In genomic region chr7:20172736-20173334, GRCh38 we compare ENCODE assay signal across 8 cellular contexts. TPM values are rescaled to one million over a fixed set of nuclear protein-coding genes. Genes with fewer than 3 reads are reported as not detected.
DNase-seq lines count a peak whose midpoint lies in the region; ATAC-seq and TF ChIP-seq lines count a peak whose summit lies in the region.

No MANE protein-coding gene starts in this region.

- no peaks in the 10 kb centered on the region for H3K27me3 Mint-ChIP-seq in activated T-cell treated with anti-CD3 and anti-CD28 coated beads, Interleukin-2, amount 50 U/mL, for 24 hours
- no peaks in the 10 kb centered on the region for H3K27me3 Mint-ChIP-seq in activated T-cell treated with anti-CD3 and anti-CD28 coated beads, Interleukin-2, amount 50 U/mL, for 4 hours (ENCODE audit: low read depth)
- H3K27me3 Mint-ChIP-seq in MCF 10A (ENCODE audit: insufficient read depth, unreplicated experiment) = no peaks in the 10 kb centered on the region

- intact Hi-C loops in MCF 10A (cut with micrococcal nuclease) (loop anchor here (1.0 to 10.0 kb wide), 6 partner anchors 136 to 426 kb away; no protein-coding TSS in a partner anchor), lower lobe of right lung (cut with DNase I) (no loop called here)

- ATAC-seq in activated T-cell treated with anti-CD3 and anti-CD28 coated beads, Interleukin-2, amount 50 U/mL, for 4 hours = no peak
- peak; percentile 57 for ATAC-seq in HG02798 (IDR thresholded peaks at IDR 0.05; ENCODE audit: poor library complexity, unreplicated experiment)
- ATAC-seq in lower lobe of right lung = peak; percentile 60 to 71
- ATAC-seq in HG03521 (IDR thresholded peaks at IDR 0.05; ENCODE audit: unreplicated experiment) = no peak
- no peak for ATAC-seq in GM19023 (IDR thresholded peaks at IDR 0.05; ENCODE audit: unreplicated experiment)

- H3K36me3 ChIP-seq in lower lobe of right lung = no peaks in the 10 kb centered on the region

- TF ChIP-seq CTCF in MCF 10A (IDR thresholded peaks at IDR 0.05; ENCODE audit: unreplicated experiment) = peak; percentile 60
- peak; percentile 26 for TF ChIP-seq CTCF in lower lobe of right lung (IDR thresholded peaks at IDR 0.05)

- DNase-seq in activated T-cell treated with anti-CD3 and anti-CD28 coated beads, Interleukin-2, amount 50 U/mL, for 24 hours = peak; percentile 35
- DNase-seq in activated T-cell treated with anti-CD3 and anti-CD28 coated beads, Interleukin-2, amount 50 U/mL, for 4 hours = no peak
- DNase-seq in NCI-H69 (lab: John Stamatoyannopoulos, UW) = peak; percentile 81
- DNase-seq in MCF 10A (ENCODE audit: unreplicated experiment) = peak; percentile 71
- DNase-seq in lower lobe of right lung = peak; percentile 48

- no peaks in the 10 kb centered on the region for H3K27me3 ChIP-seq in lower lobe of right lung (ENCODE audit: low read depth)

- no peaks in the 10 kb centered on the region for H3K4me1 Mint-ChIP-seq in activated T-cell treated with anti-CD3 and anti-CD28 coated beads, Interleukin-2, amount 50 U/mL, for 24 hours (ENCODE audit: low read depth)
- no peaks in the 10 kb centered on the region for H3K4me1 Mint-ChIP-seq in activated T-cell treated with anti-CD3 and anti-CD28 coated beads, Interleukin-2, amount 50 U/mL, for 4 hours (ENCODE audit: low read depth)
- H3K4me1 Mint-ChIP-seq in MCF 10A (ENCODE audit: insufficient read depth, unreplicated experiment) = no peaks in the 10 kb centered on the region

- no peak overlapping the region for H3K4me3 ChIP-seq in lower lobe of right lung

- H3K27ac Mint-ChIP-seq in activated T-cell treated with anti-CD3 and anti-CD28 coated beads, Interleukin-2, amount 50 U/mL, for 24 hours = no peak overlapping the region
- H3K27ac Mint-ChIP-seq in MCF 10A (ENCODE audit: low read depth, unreplicated experiment) = no peak overlapping the region

- no TSS peak for BruUV-seq in MCF 10A (replicated peaks; lab: Mats Ljungman, UMichigan)

- no peaks in the 10 kb centered on the region for H3K36me3 Mint-ChIP-seq in activated T-cell treated with anti-CD3 and anti-CD28 coated beads, Interleukin-2, amount 50 U/mL, for 24 hours (ENCODE audit: low read depth)
- no peaks in the 10 kb centered on the region for H3K36me3 Mint-ChIP-seq in activated T-cell treated with anti-CD3 and anti-CD28 coated beads, Interleukin-2, amount 50 U/mL, for 4 hours (ENCODE audit: insufficient read depth)
- no peaks in the 10 kb centered on the region for H3K36me3 Mint-ChIP-seq in MCF 10A (ENCODE audit: insufficient read depth, unreplicated experiment)

- no peaks in the 10 kb centered on the region for H3K9me3 Mint-ChIP-seq in activated T-cell treated with anti-CD3 and anti-CD28 coated beads, Interleukin-2, amount 50 U/mL, for 24 hours
- peaks cover 5% of the 10 kb centered on the region for H3K9me3 Mint-ChIP-seq in activated T-cell treated with anti-CD3 and anti-CD28 coated beads, Interleukin-2, amount 50 U/mL, for 4 hours
- H3K9me3 Mint-ChIP-seq in MCF 10A (ENCODE audit: unreplicated experiment) = no peaks in the 10 kb centered on the region

- H3K27ac ChIP-seq in lower lobe of right lung = no peak overlapping the region

- no peaks in the 10 kb centered on the region for H3K4me1 ChIP-seq in lower lobe of right lung

- POLR2A ChIA-PET in MCF 10A (lab: Yijun Ruan, JAX) = interaction anchor here (0.6 kb wide), 1 partner anchor 45 kb away, joined by 3 read pairs; no protein-coding TSS in a partner anchor

- H3K9me3 ChIP-seq in lower lobe of right lung = no peaks in the 10 kb centered on the region

- CTCF ChIA-PET in MCF 10A (lab: Yijun Ruan, JAX) = interaction anchor here (0.6 to 3.0 kb wide), 37 partner anchors 12 to 549 kb away, joined by 3 to 35 read pairs (median 4); partner anchors contain the start of gene POLR1F

- H3K4me3 Mint-ChIP-seq in activated T-cell treated with anti-CD3 and anti-CD28 coated beads, Interleukin-2, amount 50 U/mL, for 24 hours = no peak overlapping the region
- H3K4me3 Mint-ChIP-seq in activated T-cell treated with anti-CD3 and anti-CD28 coated beads, Interleukin-2, amount 50 U/mL, for 4 hours = no peak overlapping the region
- no peak overlapping the region for H3K4me3 Mint-ChIP-seq in MCF 10A (ENCODE audit: unreplicated experiment)

RNA-seq across cellular contexts. Expression of gene MACC1, which starts 44.3 kb away (rescaled TPM):
- under 1 TPM; 0.19 to 0.34 (median 0.23) TPM for total RNA-seq in activated T-cell treated with anti-CD3 and anti-CD28 coated beads, Interleukin-2, amount 50 U/mL, for 4 hours
- total RNA-seq in MCF 10A (2022) (0.02 and 0.14 TPM in 2 replicates), lower lobe of right lung (24.7 TPM)

Comparison
In these comparisons a context has a peak if more than half of its experiments do, and no peak if none do; other contexts are left out.
1. ATAC-seq: peak in HG02798 (single experiment) and lower lobe of right lung (2 of 2); none in activated T-cell treated with anti-CD3 and anti-CD28 coated beads, Interleukin-2, amount 50 U/mL, for 4 hours (0 of 2), HG03521 (single experiment) and GM19023 (single experiment).
2. RNA of gene MACC1, which starts 44.3 kb away (total RNA-seq): 24.7 TPM in lower lobe of right lung (single experiment); 0.19 to 0.34 TPM in activated T-cell treated with anti-CD3 and anti-CD28 coated beads, Interleukin-2, amount 50 U/mL, for 4 hours and 0.02 to 0.14 TPM in MCF 10A; every median in the first group is over 10 times any median in the second.